Comparison of ENCODE assay signal across 9 cellular contexts in the genomic region with DNA sequence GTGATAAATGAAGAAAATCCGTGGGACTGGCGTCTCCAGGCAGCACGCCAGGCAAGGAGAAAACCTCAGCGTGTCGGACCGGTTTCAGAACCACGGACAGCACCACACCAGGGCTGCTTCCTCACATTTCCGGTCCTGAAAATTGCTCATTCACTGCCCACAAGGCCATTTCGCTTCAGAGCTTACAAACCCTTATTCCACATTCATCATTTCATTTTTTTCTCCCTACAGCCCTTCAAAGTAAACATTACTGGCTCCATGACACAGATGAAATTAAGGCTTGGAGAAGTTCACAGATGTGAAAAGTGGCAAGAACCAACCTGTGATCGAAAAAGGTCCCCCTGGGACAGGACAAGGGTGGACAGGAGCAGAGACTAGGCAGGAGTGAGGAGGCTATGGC. TPM values are rescaled to one million over a fixed set of nuclear protein-coding genes. Genes with fewer than 3 reads are reported as not detected.
DNase-seq lines count a peak whose midpoint lies in the region; ATAC-seq and TF ChIP-seq lines count a peak whose summit lies in the region.
"Had no signal": no experiment of that assay in that cellular context is flagged by ENCODE, and none has a peak within 500 bp of the region (broad histone marks: within the 10 kb centered on the region; RNA-seq: fewer than 3 reads in every experiment).

No MANE protein-coding gene starts in this region.

- H3K9me3 ChIP-seq in breast epithelium (no peaks in the 10 kb centered on the region), left lung (no peaks in the 10 kb centered on the region), gastroesophageal sphincter (no peaks in the 10 kb centered on the region)
- H3K9me3 ChIP-seq: neutrophil had no signal

- TF ChIP-seq CTCF in breast epithelium (IDR thresholded peaks at IDR 0.05) (no peak), left lung (IDR thresholded peaks at IDR 0.05) (no peak), gastroesophageal sphincter (IDR thresholded peaks at IDR 0.05) (no peak)

- peaks cover 0 to 4% of the 10 kb centered on the region in 2 donors for H3K4me1 ChIP-seq in breast epithelium
- peaks cover 0 to 19% of the 10 kb centered on the region in 2 donors for H3K4me1 ChIP-seq in left lung
- peaks cover 0 to 18% (median 8%) of the 10 kb centered on the region in 3 donors for H3K4me1 ChIP-seq in gastroesophageal sphincter

- no peak for TF ChIP-seq POLR2A in breast epithelium (IDR thresholded peaks at IDR 0.05)
- no peak for TF ChIP-seq POLR2A in gastroesophageal sphincter (IDR thresholded peaks at IDR 0.05)

- no peak overlapping the region for H3K4me3 ChIP-seq in breast epithelium
- H3K4me3 ChIP-seq in left lung, result no peak overlapping the region
- no peak overlapping the region for H3K4me3 ChIP-seq in gastroesophageal sphincter

- H3K36me3 ChIP-seq in breast epithelium (no peaks in the 10 kb centered on the region), left lung (no peaks in the 10 kb centered on the region), gastroesophageal sphincter (no peaks in the 10 kb centered on the region)
- H3K36me3 ChIP-seq: neutrophil had no signal

- peak; percentile 57 for ATAC-seq in left lung
- no peak for ATAC-seq in gastroesophageal sphincter
- no peak for ATAC-seq in GM18517 (IDR thresholded peaks at IDR 0.05; ENCODE audit: unreplicated experiment)

- H3K27me3 ChIP-seq in breast epithelium (peaks cover 3 to 23% of the 10 kb centered on the region in 2 donors), left lung (peaks cover 0 to 77% of the 10 kb centered on the region in 2 donors), gastroesophageal sphincter (peaks cover 57% of the 10 kb centered on the region)

- 0 to 10% methylated on average over 9 to 10 of the region's 10 CpGs for WGBS in gastroesophageal sphincter (ENCODE audit: low coverage in 1 of 2), 2 donors

- peak; percentile 36 for DNase-seq in DMS53 (lab: John Stamatoyannopoulos, UW)
- DNase-seq in DMS53 treated with DMSO at 0.1 percent for 48 hours (lab: John Stamatoyannopoulos, UW; ENCODE audit: unreplicated experiment), result no peak
- peak; percentile 17 for DNase-seq in SKM-1 (lab: John Stamatoyannopoulos, UW; ENCODE audit: unreplicated experiment)
- DNase-seq in breast epithelium (ENCODE audit: low spot score in 2 of 2), result peak; percentile 34 to 79
- peak in 1 of 2 donors; percentile 70 for DNase-seq in left lung
- DNase-seq in substantia nigra (lab: John Stamatoyannopoulos, UW), result peak in 31 of 49 donors; percentile 2 to 59 (median 25)

- TF ChIP-seq EP300 in gastroesophageal sphincter (IDR thresholded peaks at IDR 0.05), result no peak

- H3K27ac ChIP-seq in breast epithelium (no peak overlapping the region), left lung (no peak overlapping the region), substantia nigra (ENCODE audit: low read depth, low read length, poor library complexity, severe bottlenecking) (no peak overlapping the region), gastroesophageal sphincter (no peak overlapping the region)
- H3K27ac ChIP-seq: neutrophil had no signal

- intact Hi-C loops in breast epithelium (cut with DNase I; ENCODE audit: low total_unique reads) (no loop called here), left lung (cut with DNase I) (no loop called here)

RNA-seq across cellular contexts. Expression of gene GPRIN1, which starts 1.5 kb away (rescaled TPM):
- total RNA-seq in breast epithelium, result 1 to 10 TPM in 1 of 3 donors, under 1 TPM in 2; 0.64 to 1.2 (median 0.98) TPM
- total RNA-seq in left lung, result 1 to 10 TPM; 2.1 to 2.6 TPM
- 1 to 10 TPM in 1 of 4 donors, under 1 TPM in 3; 0.16 to 1.1 (median 0.63) TPM for total RNA-seq in gastroesophageal sphincter

RNA-seq across cellular contexts. Expression of gene SNCB, which starts 18.9 kb away (rescaled TPM):
- total RNA-seq in breast epithelium, result not detected
- total RNA-seq in left lung, result not detected
- not detected for total RNA-seq in gastroesophageal sphincter

RNA-seq across cellular contexts. Expression of gene EIF4E1B, which starts 19.0 kb away (rescaled TPM):
- total RNA-seq in breast epithelium (1 to 10 TPM in 1 of 3 donors, not detected in 2; 1.6 TPM), left lung (not detected), gastroesophageal sphincter (not detected)

RNA-seq across cellular contexts. Expression of gene TSPAN17, which starts 35.8 kb away (rescaled TPM):
- total RNA-seq in breast epithelium (10 to 100 TPM; 10.4 to 20.0 (median 18.3) TPM), left lung (10 to 100 TPM; 38.7 to 48.3 TPM), gastroesophageal sphincter (10 to 100 TPM; 11.0 to 20.2 (median 15.4) TPM)
